ENCODE assay signal across 12 cellular contexts in the genomic region with DNA sequence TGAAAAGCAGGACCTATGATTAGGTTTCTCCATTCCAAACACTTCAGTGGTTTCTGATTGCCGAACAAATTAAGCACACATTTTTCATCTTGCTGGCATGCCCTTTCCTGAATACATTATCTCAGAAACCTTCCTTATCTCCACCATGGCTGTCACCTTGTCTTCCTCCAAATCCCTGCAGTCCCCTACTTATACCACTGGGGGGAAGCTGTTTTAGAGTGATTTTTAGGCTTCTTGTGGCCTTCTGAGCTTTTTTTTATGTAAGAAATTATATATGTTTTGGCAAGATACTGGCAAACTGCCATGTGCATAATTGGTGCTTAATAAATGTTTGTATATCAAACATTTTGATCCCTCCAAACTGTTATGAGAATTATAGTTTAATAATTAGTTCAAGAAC.
DNase-seq lines count a peak whose midpoint lies in the region; ATAC-seq and TF ChIP-seq lines count a peak whose summit lies in the region.
"Had no signal": no experiment of that assay in that cellular context is flagged by ENCODE, and none has a peak within 500 bp of the region (broad histone marks: within the 10 kb centered on the region; RNA-seq: fewer than 3 reads in every experiment).

No MANE protein-coding gene starts in this region.

- DNase-seq in ACHN (peak; percentile 21), GM13977 (ENCODE audit: low spot score) (no peak), NCI-H2227 treated with DMSO at 0.1 percent for 48 hours (lab: John Stamatoyannopoulos, UW) (peak; percentile 12), choroid plexus epithelial cell (ENCODE audit: low read depth) (peak; percentile 52), GF-D8 (lab: John Stamatoyannopoulos, UW) (no peak), EL (no peak)
- DNase-seq: activated naive CD8-positive, alpha-beta T cell treated with anti-CD3 and anti-CD28 coated beads for 36 hours; NCI-H2029 treated with DMSO at 0.1 percent for 48 hours; T-cell; thyroid gland had no signal

- H3K4me3 ChIP-seq in choroid plexus epithelial cell (ENCODE audit: low read depth, low read length): no peak overlapping the region
- H3K4me3 ChIP-seq: thyroid gland had no signal

- no peak for ATAC-seq in HG03521 (IDR thresholded peaks at IDR 0.05; ENCODE audit: unreplicated experiment)
- ATAC-seq in HG02938 (IDR thresholded peaks at IDR 0.05; ENCODE audit: unreplicated experiment): no peak
- ATAC-seq: T-cell had no signal

- in situ Hi-C loops in ACHN (cut with HindIII; ENCODE audit: low pct_ligation_motif_present, low pct_unique_long_range_greater_than_20kb, low sequenced_read_pairs): no loop called here
- in situ Hi-C loops in GM13977 (cut with MboI; ENCODE audit: low pct_unique_long_range_greater_than_20kb, low sequenced_read_pairs, unreplicated experiment): no loop called here

- TF ChIP-seq CTCF in GM13977 (IDR thresholded peaks at IDR 0.05; ENCODE audit: extremely low read depth, insufficient read depth, missing control alignments) (peak; percentile 18), choroid plexus epithelial cell (conservative IDR thresholded peaks at IDR 0.05; ENCODE audit: low read depth, low read length) (peak; percentile 58)

Comparison
In these comparisons a context has a peak if more than half of its experiments do, and no peak if none do; other contexts are left out.
1. DNase-seq: peak in ACHN (single experiment), NCI-H2227 treated with DMSO at 0.1 percent for 48 hours (single experiment) and choroid plexus epithelial cell (single experiment); none in GM13977 (single experiment), GF-D8 (single experiment) and EL (single experiment).